ENCODE assay signal across 11 cellular contexts in the genomic region with DNA sequence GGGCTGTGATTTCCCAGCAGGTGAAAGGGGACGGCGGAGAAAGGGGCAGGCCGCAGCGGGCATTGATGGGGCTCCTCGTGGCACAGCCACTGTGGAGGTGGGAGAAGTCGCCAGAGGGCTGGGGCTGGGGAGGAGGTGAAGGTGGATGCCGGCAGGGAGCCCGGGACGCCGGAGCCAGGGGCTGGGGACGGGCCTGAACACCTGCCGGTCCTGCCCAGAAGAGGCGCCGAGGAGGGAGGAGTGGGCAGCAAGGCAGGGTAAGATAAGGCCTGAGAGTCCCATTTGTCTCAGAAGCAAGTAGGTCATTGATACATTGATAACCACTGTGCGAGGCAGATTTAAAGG. TPM values are rescaled to one million over a fixed set of nuclear protein-coding genes. Genes with fewer than 3 reads are reported as not detected.
DNase-seq lines count a peak whose midpoint lies in the region; TF ChIP-seq lines count a peak whose summit lies in the region.
"Had no signal": no experiment of that assay in that cellular context is flagged by ENCODE, and none has a peak within 500 bp of the region (broad histone marks: within the 10 kb centered on the region; RNA-seq: fewer than 3 reads in every experiment).

No MANE protein-coding gene starts in this region.

- peaks cover 5% of the 10 kb centered on the region; the same call in 1 of the 2 replicates for H3K27me3 ChIP-seq in iPS DF 6.9 (ENCODE audit: control insufficient read depth, insufficient read depth, low read length)
- H3K27me3 ChIP-seq in MM.1S (replicated peaks; ENCODE audit: insufficient read depth, low read length), result no peaks in the 10 kb centered on the region
- no peaks in the 10 kb centered on the region for H3K27me3 ChIP-seq in thyroid gland

- H3K4me3 Mint-ChIP-seq in CD14-positive monocyte (peak overlapping the region; percentile 48 to 53), progenitor cell of endocrine pancreas (ENCODE audit: low read depth) (peak overlapping the region; percentile 68)

- no peaks in the 10 kb centered on the region for H3K9me2 ChIP-seq in MM.1S (replicated peaks; ENCODE audit: insufficient read depth, low read length)

- no peaks in the 10 kb centered on the region for H3K79me2 ChIP-seq in MM.1S (ENCODE audit: low read length)

- H3K27ac ChIP-seq in iPS DF 6.9 (ENCODE audit: low read length) (no peak overlapping the region), MM.1S (ENCODE audit: low read length) (no peak overlapping the region), thyroid gland (peak overlapping the region in 1 of 3 donors; percentile 59)

- DNase-seq in CD14-positive monocyte (ENCODE audit: low spot score) (no peak), astrocyte of the spinal cord (ENCODE audit: low read depth, low spot score) (no peak), iPS DF 6.9 (ENCODE audit: low read depth, low spot score) (no peak), progenitor cell of endocrine pancreas (ENCODE audit: low spot score, unreplicated experiment) (no peak), MM.1S (no peak), thyroid gland (no peak), midbrain (lab: John Stamatoyannopoulos, UW) (no peak)
- no peak for DNase-seq in activated CD4-positive, alpha-beta T cell treated with anti-CD3 and anti-CD28 coated beads for 48 hours
- DNase-seq: foreskin melanocyte, NCI-H1105 treated with DMSO at 0.1 percent for 48 hours, SIG-M5 had no signal

- intact Hi-C loops in CD14-positive monocyte (cut with micrococcal nuclease) (no loop called here), thyroid gland (cut with DNase I) (no loop called here)

- H2AFZ ChIP-seq in MM.1S (ENCODE audit: low read length), result no peak overlapping the region

- no peak for TF ChIP-seq CTCF in CD14-positive monocyte (IDR thresholded peaks at IDR 0.05)
- TF ChIP-seq CTCF in astrocyte of the spinal cord (IDR thresholded peaks at IDR 0.05; ENCODE audit: low read depth, low read length), result no peak
- no peak for TF ChIP-seq CTCF in progenitor cell of endocrine pancreas (IDR thresholded peaks at IDR 0.05; ENCODE audit: unreplicated experiment)
- TF ChIP-seq CTCF in MM.1S (IDR thresholded peaks at IDR 0.05; ENCODE audit: low read length), result no peak
- TF ChIP-seq CTCF in thyroid gland (IDR thresholded peaks at IDR 0.05), result no peak

- TF ChIP-seq POLR2A in thyroid gland (IDR thresholded peaks at IDR 0.05), result no peak

- H3K4me1 ChIP-seq in iPS DF 6.9 (ENCODE audit: control insufficient read depth, insufficient read depth, low read length), result no peaks in the 10 kb centered on the region; the same call in 1 of the 2 replicates
- H3K4me1 ChIP-seq in MM.1S (ENCODE audit: low read length), result no peaks in the 10 kb centered on the region
- peaks cover 4 to 16% of the 10 kb centered on the region in 2 donors for H3K4me1 ChIP-seq in thyroid gland

- H3K36me3 Mint-ChIP-seq in CD14-positive monocyte, result peaks cover 0 to 6% of the 10 kb centered on the region in 2 donors
- peaks cover 8% of the 10 kb centered on the region for H3K36me3 Mint-ChIP-seq in progenitor cell of endocrine pancreas (ENCODE audit: insufficient read depth)

- H3K4me1 Mint-ChIP-seq in CD14-positive monocyte (peaks cover 16% of the 10 kb centered on the region), progenitor cell of endocrine pancreas (ENCODE audit: low read depth) (peaks cover 3% of the 10 kb centered on the region)

- H3K4me3 ChIP-seq in astrocyte of the spinal cord (ENCODE audit: low read depth, low read length) (peak overlapping the region; percentile 49), iPS DF 6.9 (ENCODE audit: low read length) (peak overlapping the region; percentile 70; the same call in 1 of the 2 replicates), MM.1S (ENCODE audit: low read length) (no peak overlapping the region), thyroid gland (replicated peaks in 1 of 3) (no peak overlapping the region)

- no peak overlapping the region for H3K9ac ChIP-seq in MM.1S (ENCODE audit: low read length)

- WGBS in iPS DF 6.9 (ENCODE audit: insufficient coverage, insufficient read length), result no CpG with 5 or more reads among the region's 15 CpGs
- 65 to 66% methylated on average over 15 of the region's 15 CpGs for WGBS in thyroid gland, 2 donors

- H3K36me3 ChIP-seq in iPS DF 6.9 (ENCODE audit: control insufficient read depth, insufficient read depth, low read length), result no peaks in the 10 kb centered on the region; the same call in 1 of the 2 replicates
- H3K36me3 ChIP-seq in MM.1S (replicated peaks; ENCODE audit: insufficient read depth, low read length), result no peaks in the 10 kb centered on the region
- no peaks in the 10 kb centered on the region for H3K36me3 ChIP-seq in thyroid gland

- no peak overlapping the region for H3K27ac Mint-ChIP-seq in CD14-positive monocyte
- peak overlapping the region; percentile 49 for H3K27ac Mint-ChIP-seq in progenitor cell of endocrine pancreas

- H3K9me3 ChIP-seq in iPS DF 6.9 (ENCODE audit: control insufficient read depth, insufficient read depth, low read length), result no peaks in the 10 kb centered on the region
- no peaks in the 10 kb centered on the region for H3K9me3 ChIP-seq in MM.1S (replicated peaks; ENCODE audit: insufficient read depth, low read length)
- no peaks in the 10 kb centered on the region for H3K9me3 ChIP-seq in thyroid gland

- H3K27me3 Mint-ChIP-seq in CD14-positive monocyte (ENCODE audit: low read depth in 3 of 3), result peaks cover 11 to 32% (median 15%) of the 10 kb centered on the region in 3 donors
- H3K27me3 Mint-ChIP-seq in progenitor cell of endocrine pancreas, result no peaks in the 10 kb centered on the region

- no peaks in the 10 kb centered on the region for H4K20me1 ChIP-seq in MM.1S (ENCODE audit: insufficient read depth, low read length)

- no peak overlapping the region for H3K4me2 ChIP-seq in MM.1S (ENCODE audit: low read depth, low read length)

- no peaks in the 10 kb centered on the region for H3F3A ChIP-seq in MM.1S (ENCODE audit: insufficient read depth, low read length)

- in situ Hi-C loops in astrocyte of the spinal cord (cut with HindIII; ENCODE audit: low sequenced_read_pairs), result no loop called here

- H3K9me3 Mint-ChIP-seq in CD14-positive monocyte (peaks cover 3 to 15% (median 7%) of the 10 kb centered on the region in 7 donors), progenitor cell of endocrine pancreas (ENCODE audit: low read depth) (peaks cover 7% of the 10 kb centered on the region)

RNA-seq across cellular contexts. Expression of gene RARRES1, which starts 0.6 kb away (rescaled TPM):
- polyA plus RNA-seq in CD14-positive monocyte, result not detected
- total RNA-seq in progenitor cell of endocrine pancreas (1.1 and 3.3 TPM in 2 replicates), thyroid gland (100 to 1,000 TPM in 1 of 4 donors, 10 to 100 TPM in 1, 1 to 10 TPM in 2; 4.8 to 394 (median 21.4) TPM)

Comparison
In these comparisons a context has a peak if more than half of its experiments do, and no peak if none do; other contexts are left out.
1. H3K4me3 ChIP-seq: peak in astrocyte of the spinal cord (single experiment) and iPS DF 6.9 (single experiment); none in MM.1S (single experiment) and thyroid gland (0 of 3).